In genomic region chr3:126474498-126475410, GRCh38 we compare ENCODE assay signal across 8 cellular contexts. TPM values are rescaled to one million over a fixed set of nuclear protein-coding genes. Genes with fewer than 3 reads are reported as not detected.
DNase-seq lines count a peak whose midpoint lies in the region; ATAC-seq and TF ChIP-seq lines count a peak whose summit lies in the region.

No MANE protein-coding gene starts in this region.

- TF ChIP-seq POLR2A in Peyer's patch (IDR thresholded peaks at IDR 0.05) = no peak

- peak overlapping the region; percentile 83 to 92 (median 90) for H3K4me3 Mint-ChIP-seq in CD4-positive, CD25-positive, alpha-beta regulatory T cell

- H3K27me3 ChIP-seq in CD4-positive, CD25-positive, alpha-beta regulatory T cell (ENCODE audit: control insufficient read depth, insufficient read depth, low read length) = no peaks in the 10 kb centered on the region
- H3K27me3 ChIP-seq in Peyer's patch = no peaks in the 10 kb centered on the region
- H3K27me3 ChIP-seq in iPS DF 6.9 (ENCODE audit: control insufficient read depth, insufficient read depth, low read length) = no peaks in the 10 kb centered on the region
- no peaks in the 10 kb centered on the region for H3K27me3 ChIP-seq in skeletal muscle tissue (ENCODE audit: control insufficient read depth in 3 of 3, insufficient read depth in 3 of 3, low read length in 3 of 3)

- peaks cover 40% of the 10 kb centered on the region for H3K4me1 ChIP-seq in CD4-positive, CD25-positive, alpha-beta regulatory T cell (ENCODE audit: control insufficient read depth, insufficient read depth, low read length, poor library complexity, severe bottlenecking)
- peaks cover 7 to 37% (median 22%) of the 10 kb centered on the region in 4 donors for H3K4me1 ChIP-seq in Peyer's patch
- H3K4me1 ChIP-seq in iPS DF 6.9 (ENCODE audit: control insufficient read depth, insufficient read depth, low read length) = 0 out of 2 replicates have a peak, but pooled peaks cover 1% of the 10 kb centered on the region
- peaks cover 45 to 56% (median 46%) of the 10 kb centered on the region in 3 donors for H3K4me1 ChIP-seq in skeletal muscle tissue (ENCODE audit: control insufficient read depth in 3 of 3, insufficient read depth in 3 of 3, low read length in 3 of 3)

- peak in 1 of 6 experiments; percentile 4 for TF ChIP-seq CTCF in Peyer's patch (IDR thresholded peaks at IDR 0.05)

- peaks cover 24% of the 10 kb centered on the region for H3K36me3 ChIP-seq in CD4-positive, CD25-positive, alpha-beta regulatory T cell (ENCODE audit: control insufficient read depth, insufficient read depth, low read length)
- H3K36me3 ChIP-seq in Peyer's patch = peaks cover 3 to 22% (median 5%) of the 10 kb centered on the region in 3 donors
- peaks cover 10% of the 10 kb centered on the region for H3K36me3 ChIP-seq in iPS DF 6.9 (ENCODE audit: control insufficient read depth, insufficient read depth, low read length)
- H3K36me3 ChIP-seq in skeletal muscle tissue (ENCODE audit: control insufficient read depth in 3 of 3, insufficient read depth in 3 of 3, low read length in 3 of 3) = peaks cover 10 to 20% (median 17%) of the 10 kb centered on the region in 3 donors

- no peaks in the 10 kb centered on the region for H3K9me3 Mint-ChIP-seq in CD4-positive, CD25-positive, alpha-beta regulatory T cell

- H3K27me3 Mint-ChIP-seq in CD4-positive, CD25-positive, alpha-beta regulatory T cell = no peaks in the 10 kb centered on the region

- no peak for ATAC-seq in CD4-positive, CD25-positive, alpha-beta regulatory T cell (ENCODE audit: low read depth in 2 of 2)
- ATAC-seq in GM18873 (IDR thresholded peaks at IDR 0.05; ENCODE audit: low FRiP score, unreplicated experiment) (peak; percentile 26), HG03095 (IDR thresholded peaks at IDR 0.05; ENCODE audit: unreplicated experiment) (peak; percentile 14)

- H3K9ac ChIP-seq in skeletal muscle tissue (ENCODE audit: low read depth in 1 of 3, low read length in 3 of 3) = peak overlapping the region; percentile 91 to 99 (median 92)

- H3K4me3 ChIP-seq in CD4-positive, CD25-positive, alpha-beta regulatory T cell (ENCODE audit: low read depth, low read length) = peak overlapping the region; percentile 83
- peak overlapping the region; percentile 71 to 98 (median 80) for H3K4me3 ChIP-seq in Peyer's patch
- peak overlapping the region; percentile 64 for H3K4me3 ChIP-seq in iPS DF 6.9 (ENCODE audit: low read length)
- H3K4me3 ChIP-seq in skeletal muscle tissue (ENCODE audit: low read length in 3 of 3) = peak overlapping the region; percentile 86 to 92 (median 86)

- peak; percentile 15 to 57 (median 31) for DNase-seq in CD4-positive, CD25-positive, alpha-beta regulatory T cell
- DNase-seq in Peyer's patch = peak; percentile 33 to 73 (median 67)
- DNase-seq in iPS DF 6.9 (ENCODE audit: low read depth, low spot score) = no peak
- DNase-seq in NCI-H1436 treated with DMSO at 0.1 percent for 48 hours (lab: John Stamatoyannopoulos, UW) = no peak

- no peaks in the 10 kb centered on the region for H3K9me3 ChIP-seq in CD4-positive, CD25-positive, alpha-beta regulatory T cell (ENCODE audit: control insufficient read depth in 2 of 2, low read length in 2 of 2)
- no peaks in the 10 kb centered on the region for H3K9me3 ChIP-seq in Peyer's patch
- H3K9me3 ChIP-seq in iPS DF 6.9 (ENCODE audit: control insufficient read depth, insufficient read depth, low read length) = no peaks in the 10 kb centered on the region
- H3K9me3 ChIP-seq in skeletal muscle tissue (ENCODE audit: control insufficient read depth in 3 of 3, low read length in 3 of 3) = no peaks in the 10 kb centered on the region

- peak overlapping the region; percentile 81 for H3K27ac ChIP-seq in CD4-positive, CD25-positive, alpha-beta regulatory T cell (ENCODE audit: insufficient read depth, low read length, poor library complexity, severe bottlenecking)
- H3K27ac ChIP-seq in Peyer's patch = peak overlapping the region; percentile 86 to 99 (median 94)
- peak overlapping the region; percentile 89 for H3K27ac ChIP-seq in adipose tissue (ENCODE audit: low read depth, low read length)
- H3K27ac ChIP-seq in iPS DF 6.9 (ENCODE audit: low read length) = no peak overlapping the region
- H3K27ac ChIP-seq in skeletal muscle tissue (ENCODE audit: low read depth, low read length) = peak overlapping the region; percentile 89

- WGBS in adipose tissue, 3 donors = 4 to 9% (median 9%) methylated on average over 59 to 72 of the region's 72 CpGs
- WGBS in iPS DF 6.9 (ENCODE audit: insufficient coverage, insufficient read length) = no CpG with 5 or more reads among the region's 72 CpGs

- H3K4me1 Mint-ChIP-seq in CD4-positive, CD25-positive, alpha-beta regulatory T cell = peaks cover 20 to 52% (median 37%) of the 10 kb centered on the region in 4 donors

- H3K27ac Mint-ChIP-seq in CD4-positive, CD25-positive, alpha-beta regulatory T cell = peak overlapping the region; percentile 69 to 85 (median 77)

- peaks cover 29% of the 10 kb centered on the region for H3K36me3 Mint-ChIP-seq in CD4-positive, CD25-positive, alpha-beta regulatory T cell

RNA-seq across cellular contexts. Expression of gene ZXDC, which starts 0.9 kb away (rescaled TPM):
- total RNA-seq in CD4-positive, CD25-positive, alpha-beta regulatory T cell = 59.8 TPM
- polyA plus RNA-seq in CD4-positive, CD25-positive, alpha-beta regulatory T cell = 10 to 100 TPM; 11.4 to 16.3 (median 12.4) TPM
- total RNA-seq in Peyer's patch (10 to 100 TPM; 44.1 to 99.8 (median 67.5) TPM), skeletal muscle tissue (18.8 TPM)
- polyA plus RNA-seq in adipose tissue = 10 to 100 TPM in 2 of 3 donors, 1 to 10 TPM in 1; 9.8 to 14.1 (median 13.5) TPM

RNA-seq across cellular contexts. Expression of gene UROC1, which starts 42.8 kb away (rescaled TPM):
- not detected for total RNA-seq in CD4-positive, CD25-positive, alpha-beta regulatory T cell
- not detected for polyA plus RNA-seq in CD4-positive, CD25-positive, alpha-beta regulatory T cell
- total RNA-seq in Peyer's patch = not detected
- not detected for polyA plus RNA-seq in adipose tissue
- total RNA-seq in skeletal muscle tissue = not detected

RNA-seq across cellular contexts. Expression of gene CHST13, which starts 49.2 kb away (rescaled TPM):
- not detected for total RNA-seq in CD4-positive, CD25-positive, alpha-beta regulatory T cell
- not detected for polyA plus RNA-seq in CD4-positive, CD25-positive, alpha-beta regulatory T cell
- 1 to 10 TPM in 2 of 4 donors, not detected in 2; 2.8 to 2.9 TPM for total RNA-seq in Peyer's patch
- polyA plus RNA-seq in adipose tissue = under 1 TPM; 0.03 to 0.94 (median 0.67) TPM
- total RNA-seq in skeletal muscle tissue = not detected

Comparison
In these comparisons a context has a peak if more than half of its experiments do, and no peak if none do; other contexts are left out.
1. ATAC-seq: peak in GM18873 (single experiment) and HG03095 (single experiment); none in CD4-positive, CD25-positive, alpha-beta regulatory T cell (0 of 2).
2. DNase-seq: peak in CD4-positive, CD25-positive, alpha-beta regulatory T cell (3 of 3) and Peyer's patch (3 of 3); none in iPS DF 6.9 (single experiment) and NCI-H1436 treated with DMSO at 0.1 percent for 48 hours (single experiment).
3. Peak in every context shown above with its lines, with median percentiles within 50 percentile points of each other: H3K4me3 ChIP-seq.